In the genomic region with DNA sequence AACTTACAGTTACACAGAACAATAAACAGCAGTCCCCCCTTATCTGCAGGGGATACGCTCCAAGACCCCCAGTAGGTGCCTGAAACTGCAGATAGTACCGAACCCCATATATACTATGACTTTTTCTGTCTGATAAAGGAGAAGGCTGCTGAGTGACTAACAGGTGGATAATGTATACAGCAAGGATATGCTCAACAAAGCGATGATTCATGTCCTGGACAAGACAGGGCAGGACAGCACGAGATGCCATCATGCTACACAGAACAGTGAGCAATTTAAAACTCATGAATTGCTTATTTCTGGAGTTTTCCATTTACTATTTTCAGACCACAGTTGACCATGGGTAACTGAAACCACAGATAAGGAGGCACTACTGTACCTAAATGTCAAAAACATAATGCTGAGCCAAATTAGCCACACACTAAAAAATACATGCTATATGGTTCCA, we compare ENCODE assay signal across 8 cellular contexts.
DNase-seq lines count a peak whose midpoint lies in the region; ATAC-seq and TF ChIP-seq lines count a peak whose summit lies in the region.
"Had no signal": no experiment of that assay in that cellular context is flagged by ENCODE, and none has a peak within 500 bp of the region (broad histone marks: within the 10 kb centered on the region; RNA-seq: fewer than 3 reads in every experiment).

No MANE protein-coding gene starts in this region.

- TF ChIP-seq CTCF in smooth muscle cell (IDR thresholded peaks at IDR 0.05; ENCODE audit: borderline replicate concordance, insufficient read depth, poor library complexity, severe bottlenecking): no peak

- H3F3A ChIP-seq in smooth muscle cell (ENCODE audit: low read depth): peaks cover 19% of the 10 kb centered on the region

- no peak overlapping the region for H2AFZ ChIP-seq in smooth muscle cell (ENCODE audit: low read depth)

- DNase-seq in amniotic epithelial cell (ENCODE audit: low read depth) (peak; percentile 70), smooth muscle cell (lab: John Stamatoyannopoulos, UW; ENCODE audit: unreplicated experiment) (no peak), NCI-H1694 (lab: John Stamatoyannopoulos, UW) (no peak), NCI-H2227 (lab: John Stamatoyannopoulos, UW; ENCODE audit: unreplicated experiment) (no peak)
- DNase-seq in stimulated activated CD4-positive, alpha-beta T cell treated with anti-CD3 and anti-CD28 coated beads, Interleukin-4, amount 100 ng/mL, for 4 hours: no peak
- DNase-seq: activated naive CD4-positive, alpha-beta T cell had no signal

- peak overlapping the region; percentile 75 for H3K9ac ChIP-seq in smooth muscle cell (ENCODE audit: low read depth)

- H3K79me2 ChIP-seq in smooth muscle cell (ENCODE audit: low read depth): no peaks in the 10 kb centered on the region

- peaks cover 8% of the 10 kb centered on the region for H3K4me1 ChIP-seq in smooth muscle cell (ENCODE audit: low read depth)

- H3K36me3 ChIP-seq in smooth muscle cell (ENCODE audit: low read depth): no peaks in the 10 kb centered on the region

- no peaks in the 10 kb centered on the region for H3K9me3 ChIP-seq in smooth muscle cell (replicated peaks; ENCODE audit: low read depth)

- peak overlapping the region; percentile 44 for H3K4me2 ChIP-seq in smooth muscle cell

- H3K27ac ChIP-seq in smooth muscle cell (ENCODE audit: low read depth): peak overlapping the region; percentile 88

- ATAC-seq in GM19463 (IDR thresholded peaks at IDR 0.05; ENCODE audit: unreplicated experiment): peak; percentile 34
- peak; percentile 40 for ATAC-seq in HG03442 (IDR thresholded peaks at IDR 0.05; ENCODE audit: unreplicated experiment)

- H3K4me3 ChIP-seq in smooth muscle cell: no peak overlapping the region

- WGBS in smooth muscle cell (ENCODE audit: low lambda C conversion rate): 27% methylated on average over 4 of the region's 4 CpGs

- no peaks in the 10 kb centered on the region for H4K20me1 ChIP-seq in smooth muscle cell (ENCODE audit: low read depth)

- H3K27me3 ChIP-seq in smooth muscle cell (ENCODE audit: low read depth): no peaks in the 10 kb centered on the region
